Comparison of ENCODE assay signal across 8 cellular contexts in the genomic region with DNA sequence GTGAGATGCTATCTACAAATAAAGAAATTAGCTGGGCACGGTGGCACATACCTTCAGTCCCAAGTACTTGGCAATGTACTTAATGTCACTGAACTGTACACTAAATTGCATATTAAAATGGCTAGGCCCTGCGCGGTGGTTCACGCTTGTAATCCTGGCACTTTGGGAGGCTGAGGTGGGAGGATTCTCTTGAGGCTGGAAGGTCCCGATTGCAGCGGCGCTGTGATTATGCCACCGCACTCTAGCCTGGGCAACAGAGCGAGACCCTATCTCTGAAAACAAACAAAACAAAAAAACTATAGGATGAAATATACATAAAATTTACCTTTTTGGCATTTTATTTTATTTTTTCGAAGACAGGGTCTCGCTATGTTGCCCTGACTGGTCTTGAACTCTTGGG. TPM values are rescaled to one million over a fixed set of nuclear protein-coding genes. Genes with fewer than 3 reads are reported as not detected.
DNase-seq lines count a peak whose midpoint lies in the region; ATAC-seq and TF ChIP-seq lines count a peak whose summit lies in the region.

No MANE protein-coding gene starts in this region.

- CTCF ChIA-PET in CD4-positive, alpha-beta memory T cell (lab: Charles Lee; ENCODE audit: partially characterized antibody), result interaction anchor here (1.7 kb wide), 1 partner anchor 78 kb away, joined by 4 read pairs; no protein-coding TSS in a partner anchor

- H3F3A ChIP-seq in neural progenitor cell (ENCODE audit: low read depth), result no peaks in the 10 kb centered on the region

- no peaks in the 10 kb centered on the region for H3K9me3 Mint-ChIP-seq in CD4-positive, alpha-beta memory T cell
- no peaks in the 10 kb centered on the region for H3K9me3 Mint-ChIP-seq in neural progenitor cell

- H2AFZ ChIP-seq in neural progenitor cell (replicated peaks), result no peak overlapping the region

- peak overlapping the region; percentile 54 to 98 (median 94) for H3K4me3 Mint-ChIP-seq in CD4-positive, alpha-beta memory T cell
- peak overlapping the region; percentile 94 for H3K4me3 Mint-ChIP-seq in neural progenitor cell

- H3K9me3 ChIP-seq in CD4-positive, alpha-beta memory T cell (ENCODE audit: control insufficient read depth in 1 of 2, low read length in 2 of 2), result no peaks in the 10 kb centered on the region
- no peaks in the 10 kb centered on the region for H3K9me3 ChIP-seq in effector memory CD4-positive, alpha-beta T cell (ENCODE audit: control insufficient read depth, low read length)
- no peaks in the 10 kb centered on the region for H3K9me3 ChIP-seq in neural progenitor cell (ENCODE audit: low read depth)

- peaks cover 11 to 37% (median 28%) of the 10 kb centered on the region in 4 donors for H3K4me1 Mint-ChIP-seq in CD4-positive, alpha-beta memory T cell
- H3K4me1 Mint-ChIP-seq in neural progenitor cell, result peaks cover 17% of the 10 kb centered on the region

- DNase-seq in CD4-positive, alpha-beta memory T cell, result no peak
- DNase-seq in NB4 (ENCODE audit: low read depth) (no peak), neural progenitor cell (ENCODE audit: low spot score) (no peak), activated gamma-delta T cell treated with Interleukin-2 at 50 U/mL for 16 hours (no peak), superior temporal gyrus (ENCODE audit: extremely low spot score) (no peak), activated gamma-delta T cell (lab: John Stamatoyannopoulos, UW) (no peak)
- DNase-seq in effector memory CD4-positive, alpha-beta T cell, result no peak

- H3K9ac ChIP-seq in neural progenitor cell, result no peak overlapping the region

- intact Hi-C loops in CD4-positive, alpha-beta memory T cell (cut with micrococcal nuclease), result no loop called here

- TF ChIP-seq CTCF in NB4 (IDR thresholded peaks at IDR 0.05; ENCODE audit: low read depth, low read length) (no peak), neural progenitor cell (IDR thresholded peaks at IDR 0.05) (no peak)

- no peaks in the 10 kb centered on the region for H3K27me3 ChIP-seq in CD4-positive, alpha-beta memory T cell (ENCODE audit: insufficient read depth, low read length)
- H3K27me3 ChIP-seq in effector memory CD4-positive, alpha-beta T cell (replicated peaks; ENCODE audit: control insufficient read depth, insufficient read depth, low read length, poor library complexity, severe bottlenecking), result no peaks in the 10 kb centered on the region
- no peaks in the 10 kb centered on the region for H3K27me3 ChIP-seq in neural progenitor cell

- H3K4me3 ChIP-seq in CD4-positive, alpha-beta memory T cell (ENCODE audit: low read length in 2 of 2), result no peak overlapping the region
- H3K4me3 ChIP-seq in NB4 (ENCODE audit: low read depth, low read length) (peak overlapping the region; percentile 97), neural progenitor cell (peak overlapping the region; percentile 74)
- peak overlapping the region; percentile 71 for H3K4me3 ChIP-seq in effector memory CD4-positive, alpha-beta T cell (ENCODE audit: insufficient read depth, low read depth, low read length, poor library complexity, severe bottlenecking)

- H3K79me2 ChIP-seq in neural progenitor cell (ENCODE audit: low read depth), result peaks cover 78% of the 10 kb centered on the region

- no peaks in the 10 kb centered on the region for H3K36me3 ChIP-seq in CD4-positive, alpha-beta memory T cell (ENCODE audit: insufficient read depth, low read length)
- peaks cover 3% of the 10 kb centered on the region for H3K36me3 ChIP-seq in effector memory CD4-positive, alpha-beta T cell (ENCODE audit: control insufficient read depth, insufficient read depth, low read length)
- no peaks in the 10 kb centered on the region for H3K36me3 ChIP-seq in neural progenitor cell

- no peak overlapping the region for H3K27ac ChIP-seq in CD4-positive, alpha-beta memory T cell (ENCODE audit: low read depth, low read length)
- H3K27ac ChIP-seq in effector memory CD4-positive, alpha-beta T cell (ENCODE audit: insufficient read depth, low read length, poor library complexity, severe bottlenecking), result no peak overlapping the region
- no peak overlapping the region for H3K27ac ChIP-seq in neural progenitor cell

- peak overlapping the region; percentile 70 for H3K4me2 ChIP-seq in neural progenitor cell

- peak overlapping the region in 5 of 7 donors; percentile 75 to 100 (median 100) for H3K27ac Mint-ChIP-seq in CD4-positive, alpha-beta memory T cell
- H3K27ac Mint-ChIP-seq in neural progenitor cell, result peak overlapping the region; percentile 100

- H3K36me3 Mint-ChIP-seq in CD4-positive, alpha-beta memory T cell, result peaks cover 5 to 13% of the 10 kb centered on the region in 2 donors
- H3K36me3 Mint-ChIP-seq in neural progenitor cell, result peaks cover 3% of the 10 kb centered on the region

- ATAC-seq in HG02840 (IDR thresholded peaks at IDR 0.05; ENCODE audit: low FRiP score, unreplicated experiment), result no peak

- H4K20me1 ChIP-seq in neural progenitor cell (ENCODE audit: low read depth), result peaks cover 32% of the 10 kb centered on the region

- no peaks in the 10 kb centered on the region for H3K27me3 Mint-ChIP-seq in CD4-positive, alpha-beta memory T cell
- peaks cover 18% of the 10 kb centered on the region for H3K27me3 Mint-ChIP-seq in neural progenitor cell (ENCODE audit: insufficient read depth, low read depth)

- POLR2A ChIA-PET in CD4-positive, alpha-beta memory T cell (lab: Charles Lee; ENCODE audit: partially characterized antibody), result interaction anchor here (3.0 kb wide), 1 partner anchor 782 kb away, joined by 12 read pairs; the partner anchor contains the start of gene PSMG3

- no peak for TF ChIP-seq POLR2A in NB4 (IDR thresholded peaks at IDR 0.05; ENCODE audit: extremely low read depth, insufficient read length)

- peaks cover 35% of the 10 kb centered on the region for H3K4me1 ChIP-seq in CD4-positive, alpha-beta memory T cell (ENCODE audit: insufficient read depth, low read length)
- H3K4me1 ChIP-seq in effector memory CD4-positive, alpha-beta T cell (ENCODE audit: control insufficient read depth, insufficient read depth, low read length, poor library complexity, severe bottlenecking), result peaks cover 26% of the 10 kb centered on the region
- H3K4me1 ChIP-seq in neural progenitor cell, result peaks cover 14% of the 10 kb centered on the region

RNA-seq across cellular contexts. Expression of gene EIF3B, which starts 1.5 kb away (rescaled TPM):
- total RNA-seq in CD4-positive, alpha-beta memory T cell, result 100 to 1,000 TPM; 126 to 138 TPM
- polyA plus RNA-seq in CD4-positive, alpha-beta memory T cell, result 100 to 1,000 TPM in 1 of 2 donors, 10 to 100 TPM in 1; 78.7 to 135 TPM
- total RNA-seq in neural progenitor cell (ENCODE audit: low replicate concordance), result 146 and 167 TPM in 2 replicates

RNA-seq across cellular contexts. Expression of gene SNX8, which starts 38.9 kb away (rescaled TPM):
- total RNA-seq in CD4-positive, alpha-beta memory T cell, result 1 to 10 TPM; 6.9 to 9.9 TPM
- polyA plus RNA-seq in CD4-positive, alpha-beta memory T cell, result 1 to 10 TPM; 6.6 to 7.4 TPM
- total RNA-seq in neural progenitor cell (ENCODE audit: low replicate concordance), result 3.6 and 15.0 TPM in 2 replicates

RNA-seq across cellular contexts. Expression of gene CHST12, which starts 50.3 kb away (rescaled TPM):
- 10 to 100 TPM; 29.5 to 30.7 TPM for total RNA-seq in CD4-positive, alpha-beta memory T cell
- polyA plus RNA-seq in CD4-positive, alpha-beta memory T cell, result 10 to 100 TPM; 11.6 to 22.5 TPM
- total RNA-seq in neural progenitor cell (ENCODE audit: low replicate concordance), result 0.43 and 7.2 TPM in 2 replicates

Comparison
In these comparisons a context has a peak if more than half of its experiments do, and no peak if none do; other contexts are left out.
1. H3K4me3 ChIP-seq: peak in NB4 (single experiment), effector memory CD4-positive, alpha-beta T cell (single experiment) and neural progenitor cell (single experiment); none in CD4-positive, alpha-beta memory T cell (0 of 2).